Comparison of ENCODE assay signal across 8 cellular contexts in genomic region chr11:62025429-62026105, GRCh38. TPM values are rescaled to one million over a fixed set of nuclear protein-coding genes. Genes with fewer than 3 reads are reported as not detected.
DNase-seq lines count a peak whose midpoint lies in the region; ATAC-seq, FAIRE-seq and TF ChIP-seq lines count a peak whose summit lies in the region.

No MANE protein-coding gene starts in this region.

- peak; percentile 71 for DNase-seq in T-helper 9 cell
- DNase-seq in GM12878 (ENCODE audit: low read depth, low spot score), result peak; percentile 56
- peak; percentile 55 for DNase-seq in left kidney (ENCODE audit: low read depth, low spot score)
- DNase-seq in stimulated activated CD4-positive, alpha-beta T cell treated with anti-CD3 and anti-CD28 coated beads, TNF-alpha, amount 100 ng/mL, for 24 hours (ENCODE audit: low read depth in 3 of 3), result peak; percentile 12 to 41 (median 30)
- no peak for DNase-seq in hepatic stellate cell (ENCODE audit: low spot score)
- no peak for DNase-seq in epidermal melanocyte (ENCODE audit: insufficient read length, low spot score)

- no peaks in the 10 kb centered on the region for H3K36me3 ChIP-seq in GM12878 (ENCODE audit: control insufficient read depth in 2 of 2, insufficient read depth in 2 of 2, low read length in 1 of 2)

- peak overlapping the region; percentile 24; the same call in 1 of the 2 replicates for H3K4me3 ChIP-seq in GM12878

- BruUV-seq in GM12878 (replicated peaks; lab: Mats Ljungman, UMichigan), result no TSS peak

- peak; percentile 27 for FAIRE-seq in GM12878 (lab: Jason Lieb, UNC)

- H4K20me1 ChIP-seq in GM12878 (ENCODE audit: control insufficient read depth, insufficient read depth), result no peaks in the 10 kb centered on the region

- POLR2A ChIA-PET in GM12878 (lab: Charles Lee), result no interaction called here

- intact Hi-C loops in GM12878 (cut with micrococcal nuclease; ENCODE audit: unreplicated experiment), result no loop called here

- TF ChIP-seq POLR2A in GM12878 (IDR thresholded peaks at IDR 0.05; ENCODE audit: low read depth, low read length), result 0 out of 2 replicates have a peak, but pooled peaks have one; percentile 19

- no peaks in the 10 kb centered on the region for H3K27me3 ChIP-seq in GM12878 (replicated peaks in 1 of 2; ENCODE audit: control insufficient read depth in 2 of 2, insufficient read depth in 2 of 2, low read length in 1 of 2)

- no peaks in the 10 kb centered on the region for H3K79me2 ChIP-seq in GM12878 (ENCODE audit: control insufficient read depth, insufficient read depth, low read length)

- WGBS in GM12878 (ENCODE audit: insufficient coverage, insufficient replicate concordance, low lambda C conversion rate, missing lambda C conversion rate), result 6% methylated on average over 13 of the region's 13 CpGs

- no peak for TF ChIP-seq RAD21 in GM12878 (IDR thresholded peaks at IDR 0.05; ENCODE audit: insufficient read depth, low read depth, low read length)

- ATAC-seq in GM18498 (IDR thresholded peaks at IDR 0.05; ENCODE audit: unreplicated experiment) (peak; percentile 73), HG03460 (IDR thresholded peaks at IDR 0.05; ENCODE audit: unreplicated experiment) (peak; percentile 91), GM12878 (peak; percentile 93)

- TF ChIP-seq EP300 in GM12878 (IDR thresholded peaks at IDR 0.05; ENCODE audit: borderline replicate concordance in 1 of 2, control insufficient read depth in 1 of 2, low read depth in 2 of 2, low read length in 2 of 2), result peak in 1 of 2 experiments; percentile 41; a peak in 1 of 4 replicates

- RAD21 ChIA-PET in GM12878 (lab: Charles Lee; ENCODE audit: unreplicated experiment), result interaction anchor here (1.2 to 2.0 kb wide), 3 partner anchors 55 to 228 kb away, joined by 4 to 5 read pairs (median 4); no protein-coding TSS in a partner anchor

- H3K9ac ChIP-seq in GM12878 (ENCODE audit: control insufficient read depth, insufficient read depth, low read length), result peak overlapping the region; percentile 24; the same call in 1 of the 2 replicates

- peaks cover 8% of the 10 kb centered on the region for H3K4me1 ChIP-seq in GM12878 (ENCODE audit: control insufficient read depth, insufficient read depth, low read length)

- peak overlapping the region; percentile 77 for H2AFZ ChIP-seq in GM12878 (ENCODE audit: control insufficient read depth, low read depth, low read length)

- SMC1A ChIA-PET in GM12878 (lab: Charles Lee; ENCODE audit: uncharacterized antibody, unreplicated experiment), result interaction anchor here (0.6 to 3.1 kb wide), 9 partner anchors 14 to 488 kb away, joined by 3 to 10 read pairs (median 3); no protein-coding TSS in a partner anchor

- CTCF ChIA-PET in GM12878 (lab: Yijun Ruan, JAX), result interaction anchor here (1.2 to 1.7 kb wide), 3 partner anchors 17 to 82 kb away, joined by 3 to 5 read pairs (median 4); partner anchors contain the start of gene FTH1

- H3K27ac ChIP-seq in GM12878 (ENCODE audit: control insufficient read depth, insufficient read depth), result peak overlapping the region; percentile 30; the same call in 1 of the 2 replicates

- in situ Hi-C loops in GM12878 (cut with MboI), result no loop called here

- peak overlapping the region; percentile 58 for H3K4me2 ChIP-seq in GM12878 (ENCODE audit: control insufficient read depth, insufficient read depth)

- H3K9me3 ChIP-seq in GM12878 (replicated peaks; ENCODE audit: control insufficient read depth, insufficient read depth, low read length), result peaks cover 2% of the 10 kb centered on the region; the same call in 2 of the 3 replicates

- TF ChIP-seq CTCF in GM12878 (IDR thresholded peaks at IDR 0.05 in 2 of 3, conservative IDR thresholded peaks at IDR 0.05 in 1 of 3; ENCODE audit: control insufficient read depth in 2 of 3, extremely low read depth in 1 of 3, insufficient read depth in 1 of 3, low read depth in 3 of 3, low read length in 3 of 3), result no peak

TF ChIP-seq in GM12878, 131 proteins besides CTCF, POLR2A, EP300 and RAD21 (continues in another document):
- TF ChIP-seq FOXM1 (IDR thresholded peaks at IDR 0.05; ENCODE audit: low read depth, low read length) (no peak), IKZF2 (IDR thresholded peaks at IDR 0.05) (peak; percentile 43 to 47; a peak in 2 of 4 replicates), RELB (IDR thresholded peaks at IDR 0.05; ENCODE audit: low read depth) (0 out of 2 replicates have a peak, but pooled peaks have one; percentile 27), IKZF1 (conservative IDR thresholded peaks at IDR 0.05) (0 out of 2 replicates have a peak, but pooled peaks have one; percentile 28), CREB1 (IDR thresholded peaks at IDR 0.05; ENCODE audit: low read depth) (peak; percentile 88), FOXK2 (IDR thresholded peaks at IDR 0.05) (peak; percentile 45), PKNOX1 (IDR thresholded peaks at IDR 0.05) (peak; percentile 74), ATF7 (IDR thresholded peaks at IDR 0.05; ENCODE audit: low read depth) (peak; percentile 73), MTA2 (IDR thresholded peaks at IDR 0.05; ENCODE audit: low read depth) (peak; percentile 44; the same call in 1 of the 2 replicates), MXI1 (IDR thresholded peaks at IDR 0.05; ENCODE audit: low read depth, low read length) (no peak), RUNX3 (IDR thresholded peaks at IDR 0.05; ENCODE audit: low read length) (peak; percentile 69; the same call in 1 of the 2 replicates), TBL1XR1 (IDR thresholded peaks at IDR 0.05; ENCODE audit: low read depth, low read length) (no peak), CREM (IDR thresholded peaks at IDR 0.05; ENCODE audit: low read depth) (peak; percentile 70)

RNA-seq across cellular contexts. Expression of gene FTH1, which starts 58.1 kb away (rescaled TPM):
- total RNA-seq in GM12878 (2013; cell fraction: nucleolus; rRNA removed), result 115 and 127 TPM in 2 replicates
- total RNA-seq in GM12878 (2014; rRNA removed), result 320 and 399 TPM in 2 replicates
- total RNA-seq in GM12878 (2014; rRNA removed; fragmentation: Illumina TruSeq; extraction: Trizol), result 578 and 593 TPM in 2 replicates
- 1,394 and 1,396 TPM in 2 replicates for total RNA-seq in GM12878 (2021)
- 1,541 TPM for polyA plus RNA-seq in GM12878 (2011; ENCODE audit: low read depth)
- polyA plus RNA-seq in GM12878 (2011; rRNA removed), result 264 and 289 TPM in 2 replicates
- polyA plus RNA-seq in GM12878 (2011; cell fraction: cytosol; rRNA removed), result 284 and 460 TPM in 2 replicates
- 213 and 242 TPM in 2 replicates for polyA plus RNA-seq in GM12878 (2011; cell fraction: nucleus; rRNA removed)
- 1,271 and 1,848 TPM in 2 replicates for polyA plus RNA-seq in GM12878 (2012)
- polyA plus RNA-seq in GM12878 (2014; fragmentation: Illumina TruSeq; extraction: Trizol), result 1,926 and 2,341 TPM in 2 replicates
- 100 to 1,000 TPM; 295 to 816 TPM for polyA plus RNA-seq in GM12878 (2014; fragmentation: Nextera tagmentation; extraction: Ambion mirVana)
- 1,103 and 1,222 TPM in 2 replicates for polyA plus RNA-seq in GM12878 (2014; rRNA removed)
- polyA plus RNA-seq in GM12878 (2016; fragmentation: Nextera tagmentation; extraction: Ambion mirVana), result 1,000 to 10,000 TPM; 3,902 to 4,154 TPM
- 295 and 348 TPM in 2 replicates for polyA minus RNA-seq in GM12878 (2011; rRNA and poly(A)+ RNA removed)
- 295 and 305 TPM in 2 replicates for polyA minus RNA-seq in GM12878 (2011; cell fraction: cytosol; rRNA and poly(A)+ RNA removed)
- 59.0 and 79.8 TPM in 2 replicates for polyA minus RNA-seq in GM12878 (2011; cell fraction: nucleus; rRNA and poly(A)+ RNA removed)

Comparison
In these comparisons a context has a peak if more than half of its experiments do, and no peak if none do; other contexts are left out.
1. DNase-seq: peak in T-helper 9 cell (single experiment), GM12878 (single experiment), left kidney (single experiment) and stimulated activated CD4-positive, alpha-beta T cell treated with anti-CD3 and anti-CD28 coated beads, TNF-alpha, amount 100 ng/mL, for 24 hours (3 of 3); none in hepatic stellate cell (single experiment) and epidermal melanocyte (single experiment).
2. Peak in every context shown above with its lines, with median percentiles within 50 percentile points of each other: ATAC-seq.